9 cellular contexts compared by ENCODE assay signal in genomic region chr11:87173185-87174039, GRCh38.
DNase-seq lines count a peak whose midpoint lies in the region; ATAC-seq and FAIRE-seq lines count a peak whose summit lies in the region.
"Had no signal": no experiment of that assay in that cellular context is flagged by ENCODE, and none has a peak within 500 bp of the region (broad histone marks: within the 10 kb centered on the region; RNA-seq: fewer than 3 reads in every experiment).

No MANE protein-coding gene starts in this region.

- H3K9me3 ChIP-seq in naive thymus-derived CD4-positive, alpha-beta T cell (ENCODE audit: control insufficient read depth in 2 of 3, low read length in 3 of 3): no peaks in the 10 kb centered on the region

- POLR2A ChIA-PET in naive thymus-derived CD4-positive, alpha-beta T cell (lab: Charles Lee): no interaction called here

- FAIRE-seq in GM19239 (lab: Jason Lieb, UNC): no peak

- H3K36me3 Mint-ChIP-seq in naive thymus-derived CD4-positive, alpha-beta T cell: peaks cover 7 to 62% (median 50%) of the 10 kb centered on the region in 5 donors

- H3K27me3 ChIP-seq in naive thymus-derived CD4-positive, alpha-beta T cell (ENCODE audit: control insufficient read depth in 2 of 2, insufficient read depth in 2 of 2, low read length in 2 of 2): no peaks in the 10 kb centered on the region

- H3K9me3 Mint-ChIP-seq in naive thymus-derived CD4-positive, alpha-beta T cell: peaks cover 7 to 38% (median 19%) of the 10 kb centered on the region in 11 donors

- peaks cover 0 to 7% of the 10 kb centered on the region in 2 donors for H3K4me1 ChIP-seq in naive thymus-derived CD4-positive, alpha-beta T cell (ENCODE audit: control insufficient read depth in 2 of 2, insufficient read depth in 2 of 2, low read length in 2 of 2)

- intact Hi-C loops in naive thymus-derived CD4-positive, alpha-beta T cell (cut with micrococcal nuclease): no loop called here

- DNase-seq in DMS53 (lab: John Stamatoyannopoulos, UW) (peak; percentile 95), NCI-H1436 treated with DMSO at 0.1 percent for 48 hours (lab: John Stamatoyannopoulos, UW) (peak; percentile 48), brain pericyte (ENCODE audit: low read depth, low spot score) (peak; percentile 10), GM19239 (ENCODE audit: insufficient read length, low spot score) (no peak)
- DNase-seq in naive thymus-derived CD4-positive, alpha-beta T cell: no peak
- no peak for DNase-seq in activated naive CD4-positive, alpha-beta T cell (lab: John Stamatoyannopoulos, UW)
- DNase-seq: activated T-cell treated with anti-CD3 and anti-CD28 coated beads, Interleukin-2, amount 50 U/mL, for 72 hours had no signal

- H3K4me3 ChIP-seq in naive thymus-derived CD4-positive, alpha-beta T cell (ENCODE audit: low read length): no peak overlapping the region

- no peak overlapping the region for H3K27ac Mint-ChIP-seq in naive thymus-derived CD4-positive, alpha-beta T cell
- H3K27ac Mint-ChIP-seq: activated T-cell treated with anti-CD3 and anti-CD28 coated beads, Interleukin-2, amount 50 U/mL, for 72 hours had no signal

- H3K27me3 Mint-ChIP-seq in naive thymus-derived CD4-positive, alpha-beta T cell: no peaks in the 10 kb centered on the region

- peaks cover 0 to 2% (median 0%) of the 10 kb centered on the region in 3 experiments for H3K36me3 ChIP-seq in naive thymus-derived CD4-positive, alpha-beta T cell (ENCODE audit: control insufficient read depth in 2 of 3, insufficient read depth in 3 of 3, low read length in 3 of 3)

- H3K27ac ChIP-seq in naive thymus-derived CD4-positive, alpha-beta T cell (ENCODE audit: low read depth, low read length): no peak overlapping the region

- H3K4me1 Mint-ChIP-seq in naive thymus-derived CD4-positive, alpha-beta T cell: peaks cover 0 to 16% (median 0%) of the 10 kb centered on the region in 7 donors

- CTCF ChIA-PET in naive thymus-derived CD4-positive, alpha-beta T cell (lab: Charles Lee): no interaction called here

- H3K4me3 Mint-ChIP-seq in naive thymus-derived CD4-positive, alpha-beta T cell: no peak overlapping the region
- H3K4me3 Mint-ChIP-seq: activated T-cell treated with anti-CD3 and anti-CD28 coated beads, Interleukin-2, amount 50 U/mL, for 72 hours had no signal

- peak; percentile 51 for ATAC-seq in naive thymus-derived CD4-positive, alpha-beta T cell
- ATAC-seq in GM21576 (IDR thresholded peaks at IDR 0.05; ENCODE audit: unreplicated experiment): no peak
- no peak for ATAC-seq in GM19397 (IDR thresholded peaks at IDR 0.05; ENCODE audit: unreplicated experiment)
- ATAC-seq: activated T-cell treated with anti-CD3 and anti-CD28 coated beads, Interleukin-2, amount 50 U/mL, for 72 hours had no signal

Comparison
In these comparisons a context has a peak if more than half of its experiments do, and no peak if none do; other contexts are left out.
1. DNase-seq: peak in DMS53 (single experiment), NCI-H1436 treated with DMSO at 0.1 percent for 48 hours (single experiment) and brain pericyte (single experiment); none in naive thymus-derived CD4-positive, alpha-beta T cell (0 of 9), activated naive CD4-positive, alpha-beta T cell (0 of 4) and GM19239 (single experiment).